In genomic region chr4:24810016-24810415, GRCh38 we compare ENCODE assay signal across 1 cellular context.
TF ChIP-seq lines count a peak whose summit lies in the region.

No MANE protein-coding gene starts in this region.

TF ChIP-seq in SK-N-SH treated with all-trans-retinoic acid at 6 μM for 48 hours, 23 proteins besides CTCF, POLR2A, EP300 and RAD21 (continued from another document):
- TF ChIP-seq ARNTL (CRISPR knock-in tag; IDR thresholded peaks at IDR 0.05; ENCODE audit: borderline replicate concordance, low read depth) (no peak), ISL1 (CRISPR knock-in tag; IDR thresholded peaks at IDR 0.05) (no peak), ZNF70 (CRISPR knock-in tag; IDR thresholded peaks at IDR 0.05) (no peak), ZC3H10 (CRISPR knock-in tag; IDR thresholded peaks at IDR 0.05) (no peak), GLIS3 (CRISPR knock-in tag; IDR thresholded peaks at IDR 0.05) (no peak)
